Comparison of ENCODE assay signal across 8 cellular contexts in the genomic region with DNA sequence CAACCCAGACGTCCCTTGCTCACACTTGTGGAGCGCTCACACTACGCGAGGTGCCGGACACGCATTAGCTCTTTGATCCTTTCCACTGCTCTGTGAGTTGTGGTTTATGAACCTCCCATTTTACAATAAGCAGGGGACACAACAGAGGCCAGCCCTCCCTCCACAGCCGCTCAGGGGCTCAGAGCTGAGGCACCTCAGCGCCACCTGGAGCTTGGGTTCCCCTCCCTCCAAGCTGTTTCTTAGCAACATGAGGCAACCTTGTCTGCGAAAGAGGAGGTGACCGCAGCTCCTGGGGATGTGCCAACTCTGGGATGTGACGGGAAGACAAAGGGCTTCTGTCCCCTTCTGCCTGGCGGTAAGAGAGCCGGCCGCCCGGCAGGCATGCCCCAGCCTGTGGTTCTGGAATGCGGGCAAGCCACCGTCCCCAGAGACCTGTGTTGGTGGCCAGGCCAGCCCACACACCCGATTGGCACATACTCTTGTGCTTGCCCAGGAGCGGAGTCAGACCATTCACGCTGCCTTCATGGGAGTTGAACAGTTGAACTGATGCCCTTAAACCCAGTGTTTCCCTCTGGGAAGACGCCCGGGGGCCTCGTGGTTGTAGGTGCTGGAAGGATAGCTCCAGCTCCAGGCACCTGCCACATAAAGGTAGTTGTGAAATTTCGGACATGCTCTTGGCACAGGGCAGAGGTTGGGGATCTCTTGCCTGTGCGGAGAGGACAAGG. TPM values are rescaled to one million over a fixed set of nuclear protein-coding genes. Genes with fewer than 3 reads are reported as not detected.
A peak's percentile ranks its signal among the peaks of the same experiment; 100 is the strongest.
DNase-seq lines count a peak whose midpoint lies in the region; ATAC-seq, FAIRE-seq and TF ChIP-seq lines count a peak whose summit lies in the region.

No MANE protein-coding gene starts in this region.

- peak in 2 of 9 donors; percentile 14 to 29 for TF ChIP-seq CTCF in heart right ventricle (IDR thresholded peaks at IDR 0.05)

- H3K4me3 ChIP-seq in heart right ventricle (peak overlapping the region in 1 of 10 donors; percentile 5), small intestine (ENCODE audit: low read depth in 1 of 2, low read length in 2 of 2) (no peak overlapping the region)

- H3K27ac ChIP-seq in heart right ventricle (peak overlapping the region in 5 of 10 donors; percentile 15 to 59 (median 31)), small intestine (ENCODE audit: low read depth in 1 of 2, low read length in 1 of 2) (no peak overlapping the region)

- no peak for FAIRE-seq in small intestine (lab: Jason Lieb, UNC)

- peaks cover 3% of the 10 kb centered on the region for H3K36me3 Mint-ChIP-seq in activated T-cell treated with anti-CD3 and anti-CD28 coated beads, Interleukin-2, amount 50 U/mL, for 24 hours (ENCODE audit: low read depth)

- peak in 7 of 8 donors; percentile 4 to 43 (median 17) for ATAC-seq in heart right ventricle
- no peak for ATAC-seq in HG02981 (IDR thresholded peaks at IDR 0.05; ENCODE audit: unreplicated experiment)

- H3K4me3 Mint-ChIP-seq in activated T-cell treated with anti-CD3 and anti-CD28 coated beads, Interleukin-2, amount 50 U/mL, for 24 hours = no peak overlapping the region

- H3K27me3 Mint-ChIP-seq in activated T-cell treated with anti-CD3 and anti-CD28 coated beads, Interleukin-2, amount 50 U/mL, for 24 hours = no peaks in the 10 kb centered on the region

- peaks cover 16 to 72% (median 49%) of the 10 kb centered on the region in 9 donors for H3K4me1 ChIP-seq in heart right ventricle
- H3K4me1 ChIP-seq in small intestine (ENCODE audit: control insufficient read depth in 2 of 2, insufficient read depth in 1 of 2, low read depth in 1 of 2, low read length in 1 of 2) = peaks cover 0 to 5% of the 10 kb centered on the region in 2 donors

- intact Hi-C loops in heart right ventricle (cut with DNase I) = loop anchor here in 3 of 10 donors (2.0 to 10.0 kb wide), 4 partner anchors 38 to 59 kb away; partner anchors contain the start of gene RBM38 (in 1 of the 3)

- H3K27me3 ChIP-seq in heart right ventricle = no peaks in the 10 kb centered on the region
- H3K27me3 ChIP-seq in small intestine (ENCODE audit: control insufficient read depth in 2 of 2, insufficient read depth in 2 of 2, low read length in 2 of 2) = peaks cover 0 to 2% of the 10 kb centered on the region in 2 donors

- H3K9me3 ChIP-seq in heart right ventricle (peaks cover 0 to 4% (median 0%) of the 10 kb centered on the region in 11 donors), small intestine (ENCODE audit: control insufficient read depth, low read depth) (no peaks in the 10 kb centered on the region)

- 32 to 36% methylated on average over 25 of the region's 25 CpGs for WGBS in heart right ventricle, 2 donors
- 12 to 41% (median 32%) methylated on average over 25 of the region's 25 CpGs for WGBS in small intestine, 3 donors

- peak; percentile 25 for DNase-seq in stimulated activated CD4-positive, alpha-beta T cell treated with anti-CD3 and anti-CD28 coated beads, Interleukin-4, amount 100 ng/mL, for 1 hour
- DNase-seq in stimulated activated CD4-positive, alpha-beta T cell treated with anti-CD3 and anti-CD28 coated beads, Interleukin-12 subunit alpha, Interleukin-12 subunit beta, amount 100 ng/mL, for 4 hours = no peak
- DNase-seq in NCI-H510A treated with DMSO at 0.1 percent for 48 hours (lab: John Stamatoyannopoulos, UW) = peak; percentile 95
- peak; percentile 51 for DNase-seq in activated T-cell treated with anti-CD3 and anti-CD28 coated beads, Interleukin-2, amount 50 U/mL, for 24 hours
- peak; percentile 55 to 62 for DNase-seq in heart right ventricle
- DNase-seq in small intestine = peak; percentile 41
- no peak for DNase-seq in DMS114 treated with DMSO at 0.1 percent for 48 hours (lab: John Stamatoyannopoulos, UW; ENCODE audit: unreplicated experiment)

- no peaks in the 10 kb centered on the region for H3K9me3 Mint-ChIP-seq in activated T-cell treated with anti-CD3 and anti-CD28 coated beads, Interleukin-2, amount 50 U/mL, for 24 hours

- H3K4me1 Mint-ChIP-seq in activated T-cell treated with anti-CD3 and anti-CD28 coated beads, Interleukin-2, amount 50 U/mL, for 24 hours (ENCODE audit: low read depth) = peaks cover 53% of the 10 kb centered on the region

- H3K36me3 ChIP-seq in heart right ventricle (no peaks in the 10 kb centered on the region), small intestine (ENCODE audit: control insufficient read depth in 2 of 2, insufficient read depth in 2 of 2, low read length in 2 of 2) (no peaks in the 10 kb centered on the region)

- no peak overlapping the region for H3K27ac Mint-ChIP-seq in activated T-cell treated with anti-CD3 and anti-CD28 coated beads, Interleukin-2, amount 50 U/mL, for 24 hours

RNA-seq across cellular contexts. Expression of gene RBM38, which starts 44.5 kb away (rescaled TPM):
- 100 to 1,000 TPM in 1 of 10 donors, 10 to 100 TPM in 9; 35.5 to 119 (median 50.2) TPM for total RNA-seq in heart right ventricle
- polyA plus RNA-seq in heart right ventricle (100 to 1,000 TPM in 1 of 2 donors, 10 to 100 TPM in 1; 47.6 to 104 TPM), small intestine (10 to 100 TPM; 13.2 to 17.5 (median 16.8) TPM)

Comparison
In these comparisons a context has a peak if more than half of its experiments do, and no peak if none do; other contexts are left out.
1. DNase-seq: peak in stimulated activated CD4-positive, alpha-beta T cell treated with anti-CD3 and anti-CD28 coated beads, Interleukin-4, amount 100 ng/mL, for 1 hour (single experiment), NCI-H510A treated with DMSO at 0.1 percent for 48 hours (single experiment), activated T-cell treated with anti-CD3 and anti-CD28 coated beads, Interleukin-2, amount 50 U/mL, for 24 hours (single experiment), heart right ventricle (2 of 2) and small intestine (single experiment); none in stimulated activated CD4-positive, alpha-beta T cell treated with anti-CD3 and anti-CD28 coated beads, Interleukin-12 subunit alpha, Interleukin-12 subunit beta, amount 100 ng/mL, for 4 hours (single experiment) and DMS114 treated with DMSO at 0.1 percent for 48 hours (single experiment).